ENCODE assay signal across 9 cellular contexts in genomic region chr17:71084219-71084618, GRCh38.
DNase-seq lines count a peak whose midpoint lies in the region; ATAC-seq and TF ChIP-seq lines count a peak whose summit lies in the region.
"Had no signal": no experiment of that assay in that cellular context is flagged by ENCODE, and none has a peak within 500 bp of the region (broad histone marks: within the 10 kb centered on the region; RNA-seq: fewer than 3 reads in every experiment).

No MANE protein-coding gene starts in this region.

- no peak overlapping the region for H3K4me2 ChIP-seq in DOHH2 (ENCODE audit: low read length)

- H3K9me3 Mint-ChIP-seq in immature natural killer cell, result peaks cover 5 to 17% (median 13%) of the 10 kb centered on the region in 6 donors

- DNase-seq in Jurkat, Clone E6-1 (ENCODE audit: low read depth, low spot score), result peak; percentile 6
- DNase-seq in UCSD-AML1 (lab: John Stamatoyannopoulos, UW; ENCODE audit: unreplicated experiment), result peak; percentile 12
- DNase-seq in left lung, result no peak
- no peak for DNase-seq in immature natural killer cell
- DNase-seq in NCI-H2227 (lab: John Stamatoyannopoulos, UW; ENCODE audit: unreplicated experiment), result no peak

- no peaks in the 10 kb centered on the region for H3K4me1 ChIP-seq in DOHH2 (ENCODE audit: control insufficient read depth, low read length)
- H3K4me1 ChIP-seq in left lung, result no peaks in the 10 kb centered on the region

- H3K27ac ChIP-seq in DOHH2 (ENCODE audit: low read depth, low read length) (no peak overlapping the region), left lung (no peak overlapping the region)
- H3K27ac ChIP-seq: SK-N-MC had no signal

- intact Hi-C loops in left lung (cut with DNase I), result no loop called here

- H3K9me3 ChIP-seq in DOHH2 (ENCODE audit: control insufficient read depth, insufficient read depth, low read length) (no peaks in the 10 kb centered on the region), left lung (no peaks in the 10 kb centered on the region)

- no peak overlapping the region for H3K4me3 Mint-ChIP-seq in immature natural killer cell

- H3K9me2 ChIP-seq in DOHH2 (replicated peaks; ENCODE audit: control insufficient read depth, low read length), result no peaks in the 10 kb centered on the region

- no peaks in the 10 kb centered on the region for H3K79me2 ChIP-seq in DOHH2 (ENCODE audit: control insufficient read depth, low read length)

- H3K27me3 ChIP-seq in DOHH2 (ENCODE audit: control insufficient read depth, low read length) (no peaks in the 10 kb centered on the region), left lung (no peaks in the 10 kb centered on the region)

- ATAC-seq in left lung, result peak; percentile 72
- ATAC-seq in GM19351 (IDR thresholded peaks at IDR 0.05; ENCODE audit: unreplicated experiment), result no peak
- no peak for ATAC-seq in HG03521 (IDR thresholded peaks at IDR 0.05; ENCODE audit: unreplicated experiment)

- no peaks in the 10 kb centered on the region for H4K20me1 ChIP-seq in DOHH2 (ENCODE audit: control insufficient read depth, insufficient read depth, low read depth, low read length)

- peaks cover 0 to 1% (median 0%) of the 10 kb centered on the region in 3 donors for H3K27me3 Mint-ChIP-seq in immature natural killer cell (ENCODE audit: low read depth in 3 of 3)

- H3K36me3 ChIP-seq in DOHH2 (ENCODE audit: control insufficient read depth, low read length), result no peaks in the 10 kb centered on the region
- no peaks in the 10 kb centered on the region for H3K36me3 ChIP-seq in left lung

- no peak overlapping the region for H3K4me3 ChIP-seq in DOHH2 (ENCODE audit: low read length)
- H3K4me3 ChIP-seq in Jurkat, Clone E6-1 (ENCODE audit: low read length), result no peak overlapping the region
- H3K4me3 ChIP-seq in left lung, result no peak overlapping the region
- H3K4me3 ChIP-seq: SK-N-MC had no signal

- no peaks in the 10 kb centered on the region for H3K4me1 Mint-ChIP-seq in immature natural killer cell

- no peaks in the 10 kb centered on the region for H3F3A ChIP-seq in DOHH2 (ENCODE audit: control insufficient read depth, insufficient read depth)

- TF ChIP-seq CTCF in DOHH2 (IDR thresholded peaks at IDR 0.05; ENCODE audit: low read depth, low read length, poor library complexity, severe bottlenecking) (peak; percentile 48), left lung (IDR thresholded peaks at IDR 0.05) (peak; percentile 28 to 34)

- H3K36me3 Mint-ChIP-seq in immature natural killer cell, result peaks cover 0 to 3% (median 0%) of the 10 kb centered on the region in 3 donors

- H3K27ac Mint-ChIP-seq in immature natural killer cell, result no peak overlapping the region

Comparison
In these comparisons a context has a peak if more than half of its experiments do, and no peak if none do; other contexts are left out.
1. DNase-seq: peak in Jurkat, Clone E6-1 (single experiment) and UCSD-AML1 (single experiment); none in left lung (0 of 2), immature natural killer cell (0 of 3) and NCI-H2227 (single experiment).